1 cellular context compared by ENCODE assay signal in genomic region chr19:27777726-27778125, GRCh38.
TF ChIP-seq lines count a peak whose summit lies in the region.

No MANE protein-coding gene starts in this region.

TF ChIP-seq in GM23338, 12 proteins besides CTCF, POLR2A, EP300 and RAD21 (continued from another document):
- TF ChIP-seq ZNF462 (CRISPR knock-in tag; IDR thresholded peaks at IDR 0.05): no peak
- no peak for TF ChIP-seq REST (IDR thresholded peaks at IDR 0.05; ENCODE audit: unreplicated experiment)
